10 cellular contexts compared by ENCODE assay signal in the genomic region with DNA sequence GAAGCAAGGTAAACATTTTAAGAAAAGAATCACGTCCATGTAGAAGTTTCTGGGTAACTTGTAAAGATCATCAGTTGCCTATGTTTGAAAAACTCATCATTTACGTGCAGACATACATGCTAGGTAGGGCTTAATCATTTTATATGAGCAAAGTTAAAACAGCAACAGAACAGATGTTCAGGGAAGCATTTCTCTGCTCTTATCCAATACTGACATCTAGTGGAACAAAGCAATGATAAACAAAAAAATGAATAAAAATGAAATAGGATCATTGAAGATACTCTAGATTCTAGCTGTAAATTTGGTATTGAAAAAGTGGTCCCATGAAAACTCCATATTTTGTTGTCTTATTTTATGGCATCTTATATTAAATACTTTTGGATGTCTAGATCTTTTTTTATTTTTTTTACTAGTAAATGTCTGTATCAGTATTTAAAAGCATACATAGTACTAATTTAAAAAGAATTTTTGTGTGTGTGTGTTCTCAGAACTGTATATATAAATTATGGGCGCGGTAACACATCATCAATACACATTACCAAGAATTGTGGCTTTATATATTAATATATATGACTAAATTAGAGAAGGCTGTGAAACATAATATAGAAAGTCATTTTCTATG.
DNase-seq lines count a peak whose midpoint lies in the region; ATAC-seq and TF ChIP-seq lines count a peak whose summit lies in the region.
"Had no signal": no experiment of that assay in that cellular context is flagged by ENCODE, and none has a peak within 500 bp of the region (broad histone marks: within the 10 kb centered on the region; RNA-seq: fewer than 3 reads in every experiment).

No MANE protein-coding gene starts in this region.

- H3K36me3 ChIP-seq in upper lobe of right lung = no peaks in the 10 kb centered on the region
- H3K36me3 ChIP-seq: neutrophil had no signal

- no peak overlapping the region for H3K4me3 Mint-ChIP-seq in immature natural killer cell

- H3K4me1 Mint-ChIP-seq in immature natural killer cell = no peaks in the 10 kb centered on the region

- peak; percentile 54 for TF ChIP-seq CTCF in upper lobe of right lung (IDR thresholded peaks at IDR 0.05)

- no peaks in the 10 kb centered on the region for H3K27me3 Mint-ChIP-seq in immature natural killer cell (ENCODE audit: low read depth in 3 of 3)

- no peak overlapping the region for H3K4me3 ChIP-seq in upper lobe of right lung
- H3K4me3 ChIP-seq: SK-N-MC had no signal

- ATAC-seq in upper lobe of right lung (no peak), GM21526 (IDR thresholded peaks at IDR 0.05; ENCODE audit: low FRiP score, unreplicated experiment) (no peak), GM19328 (IDR thresholded peaks at IDR 0.05; ENCODE audit: unreplicated experiment) (no peak)

- TF ChIP-seq EP300 in Ishikawa (IDR thresholded peaks at IDR 0.05; ENCODE audit: borderline replicate concordance) = no peak

- H3K4me1 ChIP-seq in upper lobe of right lung = no peaks in the 10 kb centered on the region

- intact Hi-C loops in upper lobe of right lung (cut with DNase I) = no loop called here

- no peaks in the 10 kb centered on the region for H3K9me3 ChIP-seq in upper lobe of right lung
- H3K9me3 ChIP-seq: neutrophil had no signal

- H3K27me3 ChIP-seq in upper lobe of right lung = no peaks in the 10 kb centered on the region
- H3K27me3 ChIP-seq: neutrophil had no signal

- no peak overlapping the region for H3K27ac Mint-ChIP-seq in immature natural killer cell

- H3K36me3 Mint-ChIP-seq in immature natural killer cell = no peaks in the 10 kb centered on the region

- H3K9me3 Mint-ChIP-seq in immature natural killer cell = peaks cover 0 to 41% (median 9%) of the 10 kb centered on the region in 6 donors

- peak; percentile 53 for DNase-seq in G401 (ENCODE audit: low spot score)
- peak; percentile 61 for DNase-seq in RKO (ENCODE audit: low spot score)
- peak; percentile 31 for DNase-seq in fibroblast of the conjunctiva (ENCODE audit: low read depth)
- DNase-seq in upper lobe of right lung = no peak
- no peak for DNase-seq in immature natural killer cell

- in situ Hi-C loops in G401 (cut with HindIII; ENCODE audit: low sequenced_read_pairs) = no loop called here

- no peak overlapping the region for H3K27ac ChIP-seq in upper lobe of right lung
- H3K27ac ChIP-seq: neutrophil, SK-N-MC had no signal

- peak; percentile 86 for TF ChIP-seq RAD21 in Ishikawa (IDR thresholded peaks at IDR 0.05; ENCODE audit: low read depth)

TF ChIP-seq in Ishikawa, 13 proteins besides CTCF, POLR2A, EP300 and RAD21:
- TF ChIP-seq NFIC (IDR thresholded peaks at IDR 0.05) (no peak), EGR1 (IDR thresholded peaks at IDR 0.05) (no peak), TAF1 (IDR thresholded peaks at IDR 0.05; ENCODE audit: low read depth) (no peak), CREB1 (IDR thresholded peaks at IDR 0.05; ENCODE audit: low read depth) (no peak), REST (IDR thresholded peaks at IDR 0.05; ENCODE audit: low read depth) (no peak), FOXM1 (IDR thresholded peaks at IDR 0.05; ENCODE audit: borderline replicate concordance, low read depth) (no peak), YY1 (IDR thresholded peaks at IDR 0.05; ENCODE audit: low read depth) (no peak), CEBPB (IDR thresholded peaks at IDR 0.05) (no peak), TCF12 (IDR thresholded peaks at IDR 0.05; ENCODE audit: low read depth) (no peak)

Comparison
In these comparisons a context has a peak if more than half of its experiments do, and no peak if none do; other contexts are left out.
1. DNase-seq: peak in G401 (single experiment), RKO (single experiment) and fibroblast of the conjunctiva (single experiment); none in upper lobe of right lung (single experiment) and immature natural killer cell (0 of 3).